8 cellular contexts compared by ENCODE assay signal in genomic region chr15:73704869-73705645, GRCh38. TPM values are rescaled to one million over a fixed set of nuclear protein-coding genes. Genes with fewer than 3 reads are reported as not detected.
A peak's percentile ranks its signal among the peaks of the same experiment; 100 is the strongest.
DNase-seq lines count a peak whose midpoint lies in the region; ATAC-seq, FAIRE-seq and TF ChIP-seq lines count a peak whose summit lies in the region.

No MANE protein-coding gene starts in this region.

- H3K27ac ChIP-seq in neural progenitor cell, result no peak overlapping the region
- no peak overlapping the region for H3K27ac ChIP-seq in transverse colon

- H3K36me3 Mint-ChIP-seq in activated CD8-positive, alpha-beta memory T cell treated with anti-CD3 and anti-CD28 coated beads, Interleukin-2, amount 10 ng/mL, durations not matched to agents 7 days and 5 days, result no peaks in the 10 kb centered on the region
- peaks cover 19% of the 10 kb centered on the region for H3K36me3 Mint-ChIP-seq in neural progenitor cell

- TF ChIP-seq CTCF in neural progenitor cell (IDR thresholded peaks at IDR 0.05) (peak; percentile 84), transverse colon (IDR thresholded peaks at IDR 0.05) (peak; percentile 63 to 82 (median 75))

- no peak overlapping the region for H3K4me2 ChIP-seq in neural progenitor cell

- H4K20me1 ChIP-seq in neural progenitor cell (ENCODE audit: low read depth), result peaks cover 61% of the 10 kb centered on the region

- no peak overlapping the region for H3K27ac Mint-ChIP-seq in activated CD8-positive, alpha-beta memory T cell treated with anti-CD3 and anti-CD28 coated beads, Interleukin-2, amount 10 ng/mL, durations not matched to agents 7 days and 5 days
- no peak overlapping the region for H3K27ac Mint-ChIP-seq in neural progenitor cell

- H3K9me3 Mint-ChIP-seq in activated CD8-positive, alpha-beta memory T cell treated with anti-CD3 and anti-CD28 coated beads, Interleukin-2, amount 10 ng/mL, durations not matched to agents 7 days and 5 days (ENCODE audit: low read depth), result no peaks in the 10 kb centered on the region
- no peaks in the 10 kb centered on the region for H3K9me3 Mint-ChIP-seq in neural progenitor cell

- in situ Hi-C loops in transverse colon (cut with MboI; ENCODE audit: low pct_ligation_motif_present in 1 of 4, low pct_unique_long_range_greater_than_20kb in 1 of 4, low sequenced_read_pairs in 3 of 4), result loop anchor here in 1 of 4 donors (25.0 kb wide), 1 partner anchor 143 kb away; no protein-coding TSS in a partner anchor

- H3K9me3 ChIP-seq in neural progenitor cell (ENCODE audit: low read depth), result no peaks in the 10 kb centered on the region
- no peaks in the 10 kb centered on the region for H3K9me3 ChIP-seq in transverse colon

- peaks cover under 1% of the 10 kb centered on the region for H3F3A ChIP-seq in neural progenitor cell (ENCODE audit: low read depth)

- peaks cover 25% of the 10 kb centered on the region for H3K27me3 Mint-ChIP-seq in activated CD8-positive, alpha-beta memory T cell treated with anti-CD3 and anti-CD28 coated beads, Interleukin-2, amount 10 ng/mL, durations not matched to agents 7 days and 5 days
- H3K27me3 Mint-ChIP-seq in neural progenitor cell (ENCODE audit: insufficient read depth, low read depth), result peaks cover 7% of the 10 kb centered on the region

- H3K4me1 ChIP-seq in neural progenitor cell, result no peaks in the 10 kb centered on the region
- peaks cover 0 to 7% (median 0%) of the 10 kb centered on the region in 4 donors for H3K4me1 ChIP-seq in transverse colon

- H3K9ac ChIP-seq in neural progenitor cell, result no peak overlapping the region

- TF ChIP-seq EP300 in transverse colon (IDR thresholded peaks at IDR 0.05; ENCODE audit: low read depth), result no peak

- FAIRE-seq in H54 (lab: Jason Lieb, UNC), result no peak

- no peak overlapping the region for H2AFZ ChIP-seq in neural progenitor cell (replicated peaks)

- intact Hi-C loops in transverse colon (cut with DNase I; ENCODE audit: low total_unique reads), result no loop called here

- WGBS in transverse colon (ENCODE audit: low coverage in 1 of 2), 2 donors, result 52% methylated on average over 13 of the region's 13 CpGs; no CpG with 5 or more reads in 1 of the 2 donors

- ATAC-seq in activated CD8-positive, alpha-beta memory T cell treated with anti-CD3 and anti-CD28 coated beads, Interleukin-2, amount 10 ng/mL, durations not matched to agents 7 days and 5 days, result peak; percentile 75
- ATAC-seq in esophagus mucosa (peak; percentile 70), GM18498 (IDR thresholded peaks at IDR 0.05; ENCODE audit: unreplicated experiment) (no peak)

- no peaks in the 10 kb centered on the region for H3K27me3 ChIP-seq in neural progenitor cell
- H3K27me3 ChIP-seq in transverse colon, result no peaks in the 10 kb centered on the region

- DNase-seq in AG20443 (ENCODE audit: low spot score) (peak; percentile 74), H54 (ENCODE audit: insufficient read length, low spot score) (peak; percentile 28), NOMO-1 (lab: John Stamatoyannopoulos, UW; ENCODE audit: unreplicated experiment in 2 of 2) (peak; percentile 37 to 67), neural progenitor cell (ENCODE audit: low spot score) (peak; percentile 78), transverse colon (peak; percentile 72)
- peak; percentile 81 for DNase-seq in activated CD8-positive, alpha-beta memory T cell treated with anti-CD3 and anti-CD28 coated beads, Interleukin-2, amount 10 ng/mL, durations not matched to agents 7 days and 5 days

- TF ChIP-seq POLR2A in H54 (IDR thresholded peaks at IDR 0.05; ENCODE audit: low read depth, low read length), result no peak
- TF ChIP-seq POLR2A in transverse colon (IDR thresholded peaks at IDR 0.05), result no peak

- H3K4me3 Mint-ChIP-seq in activated CD8-positive, alpha-beta memory T cell treated with anti-CD3 and anti-CD28 coated beads, Interleukin-2, amount 10 ng/mL, durations not matched to agents 7 days and 5 days, result no peak overlapping the region
- no peak overlapping the region for H3K4me3 Mint-ChIP-seq in neural progenitor cell

- H3K36me3 ChIP-seq in neural progenitor cell (no peaks in the 10 kb centered on the region), transverse colon (no peaks in the 10 kb centered on the region)

- H3K79me2 ChIP-seq in neural progenitor cell (ENCODE audit: low read depth), result peaks cover 26% of the 10 kb centered on the region

- CTCF ChIA-PET in activated CD8-positive, alpha-beta memory T cell treated with anti-CD3 and anti-CD28 coated beads, Interleukin-2, amount 10 ng/mL, durations not matched to agents 7 days and 5 days (lab: Charles Lee), result interaction anchor here (0.6 to 3.1 kb wide), 40 partner anchors 8 to 464 kb away, joined by 3 to 35 read pairs (median 5); partner anchors contain the start of gene CD276

- H3K4me1 Mint-ChIP-seq in activated CD8-positive, alpha-beta memory T cell treated with anti-CD3 and anti-CD28 coated beads, Interleukin-2, amount 10 ng/mL, durations not matched to agents 7 days and 5 days, result peaks cover 1% of the 10 kb centered on the region
- H3K4me1 Mint-ChIP-seq in neural progenitor cell, result peaks cover 7% of the 10 kb centered on the region

- H3K4me3 ChIP-seq in neural progenitor cell (no peak overlapping the region), transverse colon (no peak overlapping the region)

RNA-seq across cellular contexts. Expression of gene CD276, which starts 20.9 kb away (rescaled TPM):
- 1 to 10 TPM in 1 of 2 experiments, not detected in 1; 3.7 TPM for total RNA-seq in activated CD8-positive, alpha-beta memory T cell treated with anti-CD3 and anti-CD28 coated beads, Interleukin-2, amount 10 ng/mL, durations not matched to agents 7 days and 5 days
- total RNA-seq in esophagus mucosa (14.7 TPM), neural progenitor cell (ENCODE audit: low replicate concordance) (62.2 and 147 TPM in 2 replicates), transverse colon (100 to 1,000 TPM in 1 of 4 donors, 10 to 100 TPM in 3; 26.8 to 110 (median 45.7) TPM)

RNA-seq across cellular contexts. Expression of gene INSYN1, which starts 48.1 kb away (rescaled TPM):
- not detected for total RNA-seq in activated CD8-positive, alpha-beta memory T cell treated with anti-CD3 and anti-CD28 coated beads, Interleukin-2, amount 10 ng/mL, durations not matched to agents 7 days and 5 days
- total RNA-seq in esophagus mucosa (5.1 TPM), neural progenitor cell (ENCODE audit: low replicate concordance) (0.17 and 1.1 TPM in 2 replicates), transverse colon (1 to 10 TPM; 1.5 to 4.5 (median 2.3) TPM)

Comparison
In these comparisons a context has a peak if more than half of its experiments do, and no peak if none do; other contexts are left out.
1. DNase-seq: peak in every context shown above with its lines; median percentile 81 in activated CD8-positive, alpha-beta memory T cell treated with anti-CD3 and anti-CD28 coated beads, Interleukin-2, amount 10 ng/mL, durations not matched to agents 7 days and 5 days; 78 in neural progenitor cell; 74 in AG20443; 72 in transverse colon; 52 in NOMO-1; 28 in H54.